ENCODE assay signal across 32 cellular contexts in genomic region chr1:223483511-223483910, GRCh38.
"Had no signal": no experiment of that assay in that cellular context is flagged by ENCODE, and none has a peak within 500 bp of the region (broad histone marks: within the 10 kb centered on the region; RNA-seq: fewer than 3 reads in every experiment).

No MANE protein-coding gene starts in this region.

- H3K36me3 Mint-ChIP-seq: activated CD8-positive, alpha-beta memory T cell treated with anti-CD3 and anti-CD28 coated beads, Interleukin-2, amount 10 ng/mL, durations not matched to agents 7 days and 5 days; activated naive CD4-positive, alpha-beta T cell treated with anti-CD3 and anti-CD28 coated beads, Interleukin-2, amount 50 U/mL, for 72 hours; activated naive CD8-positive, alpha-beta T cell treated with anti-CD3 and anti-CD28 coated beads for 36 hours; T-cell had no signal

- DNase-seq: activated B cell treated with CpG ODN at 0.5 μM for 24 hours; activated CD4-positive, alpha-beta memory T cell treated with anti-CD3 and anti-CD28 coated beads, Interleukin-2, amount 10 ng/mL, durations not matched to agents 7 days and 5 days; activated CD4-positive, alpha-beta T cell treated with anti-CD3 and anti-CD28 coated beads for 1 hour; activated CD4-positive, alpha-beta T cell treated with anti-CD3 and anti-CD28 coated beads for 36 hours; activated CD4-positive, alpha-beta T cell treated with anti-CD3 and anti-CD28 coated beads for 48 hours; activated CD4-positive, alpha-beta T cell treated with anti-CD3 and anti-CD28 coated beads, Interleukin-2, amount 10 ng/mL, durations not matched to agents 7 days and 5 days; activated CD4-positive, alpha-beta T cell treated with anti-CD3 and anti-CD28 coated beads, Interleukin-2, amount 50 U/mL, for 48 hours; activated CD8-positive, alpha-beta memory T cell treated with anti-CD3 and anti-CD28 coated beads for 24 hours; activated CD8-positive, alpha-beta memory T cell treated with anti-CD3 and anti-CD28 coated beads, Interleukin-2, amount 10 ng/mL, durations not matched to agents 7 days and 5 days; activated CD8-positive, alpha-beta memory T cell treated with anti-CD3 and anti-CD28 coated beads, Interleukin-2, amount 50 U/mL, for 48 hours; activated CD8-positive, alpha-beta T cell treated with anti-CD3 and anti-CD28 coated beads, Interleukin-2, amount 10 ng/mL, durations not matched to agents 7 days and 5 days; activated effector memory CD4-positive, alpha-beta T cell treated with Interleukin-2 at 50 U/mL for 16 hours; activated gamma-delta T cell; activated naive CD4-positive, alpha-beta T cell treated with anti-CD3 and anti-CD28 coated beads for 36 hours; activated naive CD4-positive, alpha-beta T cell treated with anti-CD3 and anti-CD28 coated beads, Interleukin-2, amount 50 U/mL, for 16 hours; activated naive CD8-positive, alpha-beta T cell treated with anti-CD3 and anti-CD28 coated beads for 36 hours; activated T-cell treated with anti-CD3 and anti-CD28 coated beads, Interleukin-2, amount 50 U/mL, for 24 hours; activated T-cell treated with anti-CD3 and anti-CD28 coated beads, Interleukin-2, amount 50 U/mL, for 48 hours; adrenal gland; amniotic stem cell; aorta; body of pancreas; brain microvascular endothelial cell; caudate nucleus; cerebellar nuclear complex; T-cell; T-helper 9 cell had no signal

- H3K4me3 Mint-ChIP-seq: activated B cell treated with CpG ODN at 0.5 μM for 24 hours; activated CD4-positive, alpha-beta memory T cell treated with anti-CD3 and anti-CD28 coated beads, Interleukin-2, amount 10 ng/mL, durations not matched to agents 7 days and 5 days; activated CD4-positive, alpha-beta T cell treated with anti-CD3 and anti-CD28 coated beads for 36 hours; activated CD4-positive, alpha-beta T cell treated with anti-CD3 and anti-CD28 coated beads, Interleukin-2, amount 10 ng/mL, durations not matched to agents 7 days and 5 days; activated CD8-positive, alpha-beta memory T cell treated with anti-CD3 and anti-CD28 coated beads, Interleukin-2, amount 10 ng/mL, durations not matched to agents 7 days and 5 days; activated CD8-positive, alpha-beta T cell treated with anti-CD3 and anti-CD28 coated beads, Interleukin-2, amount 10 ng/mL, durations not matched to agents 7 days and 5 days; activated naive CD4-positive, alpha-beta T cell treated with anti-CD3 and anti-CD28 coated beads for 36 hours; activated naive CD8-positive, alpha-beta T cell treated with anti-CD3 and anti-CD28 coated beads for 36 hours; activated T-cell treated with anti-CD3 and anti-CD28 coated beads, Interleukin-2, amount 50 U/mL, for 24 hours; central memory CD8-positive, alpha-beta T cell had no signal

- ATAC-seq: activated CD8-positive, alpha-beta memory T cell treated with anti-CD3 and anti-CD28 coated beads, Interleukin-2, amount 10 ng/mL, durations not matched to agents 7 days and 5 days; activated CD8-positive, alpha-beta T cell treated with anti-CD3 and anti-CD28 coated beads, Interleukin-2, amount 10 ng/mL, durations not matched to agents 7 days and 5 days; body of pancreas had no signal

- H3K9me3 ChIP-seq: adrenal gland, body of pancreas, breast epithelium had no signal

- H3K4me1 Mint-ChIP-seq: activated B cell treated with CpG ODN at 0.5 μM for 24 hours; activated CD8-positive, alpha-beta memory T cell treated with anti-CD3 and anti-CD28 coated beads, Interleukin-2, amount 10 ng/mL, durations not matched to agents 7 days and 5 days; activated naive CD8-positive, alpha-beta T cell treated with anti-CD3 and anti-CD28 coated beads for 36 hours; central memory CD8-positive, alpha-beta T cell had no signal

- H3K27ac Mint-ChIP-seq: activated B cell treated with CpG ODN at 0.5 μM for 24 hours; activated CD4-positive, alpha-beta memory T cell treated with anti-CD3 and anti-CD28 coated beads, Interleukin-2, amount 10 ng/mL, durations not matched to agents 7 days and 5 days; activated CD4-positive, alpha-beta T cell treated with anti-CD3 and anti-CD28 coated beads for 36 hours; activated CD4-positive, alpha-beta T cell treated with anti-CD3 and anti-CD28 coated beads, Interleukin-2, amount 10 ng/mL, durations not matched to agents 7 days and 5 days; activated CD8-positive, alpha-beta memory T cell treated with anti-CD3 and anti-CD28 coated beads, Interleukin-2, amount 10 ng/mL, durations not matched to agents 7 days and 5 days; activated CD8-positive, alpha-beta T cell treated with anti-CD3 and anti-CD28 coated beads, Interleukin-2, amount 10 ng/mL, durations not matched to agents 7 days and 5 days; activated naive CD4-positive, alpha-beta T cell treated with anti-CD3 and anti-CD28 coated beads for 36 hours; activated naive CD8-positive, alpha-beta T cell treated with anti-CD3 and anti-CD28 coated beads for 36 hours; activated T-cell treated with anti-CD3 and anti-CD28 coated beads, Interleukin-2, amount 50 U/mL, for 24 hours; activated T-helper 2 cell treated with anti-CD3 and anti-CD28 coated beads, Interferon-gamma antibody, Interleukin-2, Interleukin-4, amounts not matched to agents 10 μg/mL and 5 μg/mL and 100 μg/mL, durations not matched to agents 14 hours and 24 hours and 36 hours; T-helper 2 cell treated with Interferon-gamma antibody and Interleukin-4, amounts not matched to agents 5 μg/mL and 100 μg/mL, for 36 hours had no signal

- H3K9me3 Mint-ChIP-seq: activated CD4-positive, alpha-beta memory T cell treated with anti-CD3 and anti-CD28 coated beads, Interleukin-2, amount 10 ng/mL, durations not matched to agents 7 days and 5 days; activated naive CD4-positive, alpha-beta T cell treated with anti-CD3 and anti-CD28 coated beads for 36 hours; activated naive CD4-positive, alpha-beta T cell treated with anti-CD3 and anti-CD28 coated beads, Interleukin-2, amount 50 U/mL, for 72 hours; activated naive CD8-positive, alpha-beta T cell treated with anti-CD3 and anti-CD28 coated beads for 36 hours; activated T-cell treated with anti-CD3 and anti-CD28 coated beads, Interleukin-2, amount 50 U/mL, for 24 hours; central memory CD8-positive, alpha-beta T cell; T-cell; T-helper 2 cell treated with Interferon-gamma antibody and Interleukin-4, amounts not matched to agents 5 μg/mL and 100 μg/mL, for 36 hours had no signal
